Comparison of ENCODE assay signal across 15 cellular contexts in the genomic region with DNA sequence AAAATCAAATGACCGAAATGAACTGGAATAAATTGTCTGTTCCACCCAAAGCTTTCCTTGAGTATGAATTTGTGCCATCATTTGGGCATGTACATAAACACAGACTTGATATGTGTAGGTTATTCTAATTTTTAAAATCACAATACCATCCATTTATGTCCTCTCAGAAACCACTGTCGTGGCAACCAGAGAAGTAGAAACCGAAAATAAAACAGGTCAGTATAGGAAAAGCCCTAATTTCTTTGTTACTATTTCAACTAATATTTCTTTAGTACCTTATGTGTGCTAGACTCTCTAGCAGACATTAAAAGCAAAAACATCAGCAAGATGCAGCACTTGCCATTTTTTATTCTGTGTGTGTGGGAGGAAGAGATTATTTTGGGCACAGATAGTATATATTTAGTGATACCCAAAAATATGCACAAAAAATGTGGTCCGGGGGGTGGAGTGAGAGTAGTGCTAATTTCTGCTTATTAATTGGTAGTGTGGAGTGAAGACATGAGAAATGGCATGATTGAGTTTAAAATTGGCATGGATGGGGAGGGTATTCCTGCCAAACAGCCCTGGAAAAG.
A peak's percentile ranks its signal among the peaks of the same experiment; 100 is the strongest.
DNase-seq lines count a peak whose midpoint lies in the region; ATAC-seq, FAIRE-seq and TF ChIP-seq lines count a peak whose summit lies in the region.
"Had no signal": no experiment of that assay in that cellular context is flagged by ENCODE, and none has a peak within 500 bp of the region (broad histone marks: within the 10 kb centered on the region; RNA-seq: fewer than 3 reads in every experiment).

No MANE protein-coding gene starts in this region.

- no TSS peak for BruUV-seq in PC-9 (replicated peaks; lab: Mats Ljungman, UMichigan)

- no peak for TF ChIP-seq CTCF in PC-9 (conservative IDR thresholded peaks at IDR 0.05)
- no peak for TF ChIP-seq CTCF in D721Med (IDR thresholded peaks at IDR 0.05; ENCODE audit: insufficient read depth, missing control alignments)
- TF ChIP-seq CTCF in natural killer cell (IDR thresholded peaks at IDR 0.05) = no peak
- TF ChIP-seq CTCF in transverse colon (IDR thresholded peaks at IDR 0.05) = no peak

- FAIRE-seq in D721Med (lab: Jason Lieb, UNC) = no peak

- DNase-seq in PC-9 (no peak), D721Med (ENCODE audit: insufficient read length, low spot score) (no peak), natural killer cell (no peak), transverse colon (no peak)
- DNase-seq in stimulated activated naive B cell treated with anti-CD40 and anti-IgM and Interleukin-4, amounts not matched to agents 10 μg/mL and 1 μg/mL and 100 μg/mL, for 72 hours = no peak
- DNase-seq: activated effector memory CD4-positive, alpha-beta T cell treated with Interleukin-2 at 50 U/mL for 16 hours; colonic mucosa; mammary epithelial cell; NCI-H146; SK-N-SH had no signal

- in situ Hi-C loops in transverse colon (cut with MboI; ENCODE audit: low pct_ligation_motif_present in 1 of 4, low pct_unique_long_range_greater_than_20kb in 1 of 4, low sequenced_read_pairs in 3 of 4) = no loop called here

- H3K36me3 ChIP-seq in PC-9 (ENCODE audit: low read depth) (no peaks in the 10 kb centered on the region), transverse colon (no peaks in the 10 kb centered on the region)
- H3K36me3 ChIP-seq: BLaER1, colonic mucosa had no signal

- H3K9me2 ChIP-seq in PC-9 (ENCODE audit: insufficient read depth) = no peaks in the 10 kb centered on the region; the same call in 1 of the 2 replicates
- H3K9me2 ChIP-seq: SK-N-SH had no signal

- CTCF ChIA-PET in PC-9 (lab: Charles Lee) = no interaction called here

- H3K27me3 ChIP-seq in PC-9 (ENCODE audit: insufficient read depth, low read depth) (no peaks in the 10 kb centered on the region), transverse colon (no peaks in the 10 kb centered on the region)
- H3K27me3 ChIP-seq: BLaER1, colonic mucosa had no signal

- H3K4me3 ChIP-seq in PC-9 (no peak overlapping the region; the same call in 1 of the 2 replicates), transverse colon (no peak overlapping the region)
- H3K4me3 ChIP-seq: BLaER1, colonic mucosa had no signal

- TF ChIP-seq EP300 in transverse colon (IDR thresholded peaks at IDR 0.05; ENCODE audit: low read depth) = no peak

- H3K27ac ChIP-seq in PC-9 = no peak overlapping the region
- H3K27ac ChIP-seq in transverse colon = no peak overlapping the region
- H3K27ac ChIP-seq: BLaER1, colonic mucosa, epithelial cell of prostate had no signal

- ATAC-seq in GM18909 (IDR thresholded peaks at IDR 0.05; ENCODE audit: poor library complexity, unreplicated experiment) (peak; percentile 52), GM21529 (IDR thresholded peaks at IDR 0.05; ENCODE audit: unreplicated experiment) (peak; percentile 59), HG03175 (IDR thresholded peaks at IDR 0.05; ENCODE audit: unreplicated experiment) (peak; percentile 61), natural killer cell (no peak)
- no peak for ATAC-seq in stimulated activated naive B cell treated with anti-CD40 and anti-IgM and Interleukin-4, amounts not matched to agents 10 μg/mL and 1 μg/mL and 100 μg/mL, for 72 hours (replicated peaks)

- no peaks in the 10 kb centered on the region for H3F3A ChIP-seq in PC-9 (ENCODE audit: insufficient read depth, low read depth)

- peak overlapping the region; percentile 42 for H3K4me2 ChIP-seq in PC-9
- H3K4me2 ChIP-seq: BLaER1, SK-N-SH had no signal

- intact Hi-C loops in PC-9 (cut with micrococcal nuclease; ENCODE audit: unreplicated experiment) (no loop called here), natural killer cell (cut with micrococcal nuclease) (no loop called here), transverse colon (cut with DNase I; ENCODE audit: low total_unique reads) (no loop called here)

- H3K9me3 ChIP-seq in PC-9 (ENCODE audit: insufficient read depth, low read depth) (no peaks in the 10 kb centered on the region), transverse colon (no peaks in the 10 kb centered on the region)
- H3K9me3 ChIP-seq: BLaER1, colonic mucosa, SK-N-SH had no signal

- no peaks in the 10 kb centered on the region for H3K79me2 ChIP-seq in PC-9 (ENCODE audit: low read depth)

- no peaks in the 10 kb centered on the region for H3K4me1 Mint-ChIP-seq in stimulated activated naive B cell treated with anti-CD40 and anti-IgM and Interleukin-4, amounts not matched to agents 10 μg/mL and 1 μg/mL and 100 μg/mL, for 72 hours
- H3K4me1 Mint-ChIP-seq in natural killer cell = no peaks in the 10 kb centered on the region

- H3K27me3 Mint-ChIP-seq in stimulated activated naive B cell treated with anti-CD40 and anti-IgM and Interleukin-4, amounts not matched to agents 10 μg/mL and 1 μg/mL and 100 μg/mL, for 72 hours = no peaks in the 10 kb centered on the region
- H3K27me3 Mint-ChIP-seq in natural killer cell (ENCODE audit: low read depth in 2 of 2) = no peaks in the 10 kb centered on the region

- POLR2A ChIA-PET in PC-9 (lab: Charles Lee; ENCODE audit: unreplicated experiment) = no interaction called here

- TF ChIP-seq POLR2A in transverse colon (IDR thresholded peaks at IDR 0.05) = no peak

- no peaks in the 10 kb centered on the region for H3K36me3 Mint-ChIP-seq in stimulated activated naive B cell treated with anti-CD40 and anti-IgM and Interleukin-4, amounts not matched to agents 10 μg/mL and 1 μg/mL and 100 μg/mL, for 72 hours
- H3K36me3 Mint-ChIP-seq in natural killer cell = peaks cover 10% of the 10 kb centered on the region

- 53 to 72% methylated on average over 3 to 4 of the region's 4 CpGs for WGBS in transverse colon (ENCODE audit: low coverage in 1 of 2), 2 donors

- peak overlapping the region; percentile 71; the same call in 1 of the 2 replicates for H2AFZ ChIP-seq in PC-9

- no peak overlapping the region for H3K27ac Mint-ChIP-seq in stimulated activated naive B cell treated with anti-CD40 and anti-IgM and Interleukin-4, amounts not matched to agents 10 μg/mL and 1 μg/mL and 100 μg/mL, for 72 hours
- no peak overlapping the region for H3K27ac Mint-ChIP-seq in natural killer cell

- H3K4me3 Mint-ChIP-seq in stimulated activated naive B cell treated with anti-CD40 and anti-IgM and Interleukin-4, amounts not matched to agents 10 μg/mL and 1 μg/mL and 100 μg/mL, for 72 hours = no peak overlapping the region
- no peak overlapping the region for H3K4me3 Mint-ChIP-seq in natural killer cell

- no peaks in the 10 kb centered on the region for H4K20me1 ChIP-seq in PC-9 (ENCODE audit: insufficient read depth)
- H4K20me1 ChIP-seq: BLaER1 had no signal

- H3K9me3 Mint-ChIP-seq in stimulated activated naive B cell treated with anti-CD40 and anti-IgM and Interleukin-4, amounts not matched to agents 10 μg/mL and 1 μg/mL and 100 μg/mL, for 72 hours = no peaks in the 10 kb centered on the region
- H3K9me3 Mint-ChIP-seq in natural killer cell = peaks cover 22 to 25% of the 10 kb centered on the region in 2 donors

- H3K4me1 ChIP-seq in PC-9 (replicated peaks; ENCODE audit: insufficient read depth) = no peaks in the 10 kb centered on the region
- no peaks in the 10 kb centered on the region for H3K4me1 ChIP-seq in transverse colon
- H3K4me1 ChIP-seq: BLaER1, colonic mucosa had no signal

Comparison
In these comparisons a context has a peak if more than half of its experiments do, and no peak if none do; other contexts are left out.
1. ATAC-seq: peak in GM18909 (single experiment), GM21529 (single experiment) and HG03175 (single experiment); none in stimulated activated naive B cell treated with anti-CD40 and anti-IgM and Interleukin-4, amounts not matched to agents 10 μg/mL and 1 μg/mL and 100 μg/mL, for 72 hours (0 of 2) and natural killer cell (0 of 3).